14 cellular contexts compared by ENCODE assay signal in the genomic region with DNA sequence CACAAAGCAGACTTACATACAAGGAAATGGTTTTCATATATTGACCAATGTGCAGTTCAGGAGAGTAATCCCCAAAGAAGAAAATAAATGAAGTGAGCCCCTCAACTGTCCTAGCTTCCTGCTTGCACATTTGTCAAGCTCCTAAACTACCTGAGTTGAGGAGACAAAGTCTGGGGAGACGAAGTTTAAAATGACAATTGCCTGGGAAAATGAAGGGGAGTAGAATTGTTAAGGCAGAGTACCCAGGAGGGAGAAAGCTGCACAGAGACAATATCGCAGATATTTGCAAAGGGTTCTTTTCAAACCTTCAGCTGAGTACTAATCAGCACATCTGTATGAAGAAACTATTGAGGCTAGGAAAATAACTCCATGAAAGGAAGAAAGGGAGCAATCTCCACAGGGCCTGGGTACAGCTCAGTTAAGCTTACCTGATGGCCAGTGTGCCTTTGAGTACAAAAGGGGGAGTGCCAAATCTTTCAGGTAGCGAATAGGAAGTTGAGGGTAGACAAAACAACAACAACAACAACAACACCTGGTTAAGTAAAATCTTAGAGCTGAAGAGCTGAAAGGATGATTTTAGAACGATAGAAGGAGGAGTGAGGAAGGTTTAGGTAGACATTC.
A peak's percentile ranks its signal among the peaks of the same experiment; 100 is the strongest.
DNase-seq lines count a peak whose midpoint lies in the region; ATAC-seq and TF ChIP-seq lines count a peak whose summit lies in the region.
"Had no signal": no experiment of that assay in that cellular context is flagged by ENCODE, and none has a peak within 500 bp of the region (broad histone marks: within the 10 kb centered on the region; RNA-seq: fewer than 3 reads in every experiment).

No MANE protein-coding gene starts in this region.

- H3F3A ChIP-seq in GM23338 (replicated peaks; ENCODE audit: low read depth) = no peaks in the 10 kb centered on the region

- no peaks in the 10 kb centered on the region for H3K79me2 ChIP-seq in GM23338 (replicated peaks; ENCODE audit: insufficient read depth)

- no peaks in the 10 kb centered on the region; the same call in 2 of the 3 replicates for H3K9me3 Mint-ChIP-seq in GM23338
- no peaks in the 10 kb centered on the region for H3K9me3 Mint-ChIP-seq in endodermal cell

- H3K9ac ChIP-seq in endodermal cell (ENCODE audit: extremely low read depth, low read length, poor library complexity, severe bottlenecking) = no peak overlapping the region
- H3K9ac ChIP-seq: BLaER1 treated with 17β-estradiol and CSF1 and Interleukin-3, amounts not matched to agents 10 nM and 100 nM; GM23248 had no signal

- no peaks in the 10 kb centered on the region for H3K9me2 ChIP-seq in GM23338 (ENCODE audit: insufficient read depth)

- H3K36me3 Mint-ChIP-seq in GM23338 (ENCODE audit: low read depth) (peaks cover under 1% of the 10 kb centered on the region; the same call in 1 of the 3 replicates), endodermal cell (ENCODE audit: low read depth) (no peaks in the 10 kb centered on the region)
- H3K36me3 Mint-ChIP-seq: CD4-positive, CD25-positive, alpha-beta regulatory T cell had no signal

- H3K4me3 ChIP-seq in GM23338 (no peak overlapping the region), endodermal cell (ENCODE audit: low read length) (no peak overlapping the region), neuron (ENCODE audit: low read length) (no peak overlapping the region), tibial artery (no peak overlapping the region)
- H3K4me3 ChIP-seq: BLaER1 treated with 17β-estradiol and CSF1 and Interleukin-3, amounts not matched to agents 10 nM and 100 nM; GM23248; HAP-1 had no signal

- H4K20me1 ChIP-seq in GM23338 (replicated peaks; ENCODE audit: insufficient read depth) = no peaks in the 10 kb centered on the region
- H4K20me1 ChIP-seq: BLaER1 treated with 17β-estradiol and CSF1 and Interleukin-3, amounts not matched to agents 10 nM and 100 nM had no signal

- no peak overlapping the region for H3K4me3 Mint-ChIP-seq in GM23338
- H3K4me3 Mint-ChIP-seq in endodermal cell = no peak overlapping the region
- H3K4me3 Mint-ChIP-seq: CD4-positive, CD25-positive, alpha-beta regulatory T cell had no signal

- WGBS in endodermal cell (ENCODE audit: insufficient coverage in 1 of 2, insufficient read length in 1 of 2), 2 experiments = 82 to 83% methylated on average over 3 of the region's 4 CpGs

- 0 out of 2 replicates have a peak overlapping the region, but pooled peaks have one; percentile 4 for H3K4me2 ChIP-seq in GM23338
- H3K4me2 ChIP-seq: BLaER1 treated with 17β-estradiol and CSF1 and Interleukin-3, amounts not matched to agents 10 nM and 100 nM had no signal

- intact Hi-C loops in tibial artery (cut with DNase I; ENCODE audit: low total_unique reads) = no loop called here

- H3K36me3 ChIP-seq in GM23338 (ENCODE audit: insufficient read depth) = no peaks in the 10 kb centered on the region
- H3K36me3 ChIP-seq in endodermal cell (ENCODE audit: control insufficient read depth, insufficient read depth, low read length) = no peaks in the 10 kb centered on the region
- no peaks in the 10 kb centered on the region for H3K36me3 ChIP-seq in neuron (ENCODE audit: insufficient read depth, low read length)
- no peaks in the 10 kb centered on the region for H3K36me3 ChIP-seq in tibial artery
- H3K36me3 ChIP-seq: BLaER1 treated with 17β-estradiol and CSF1 and Interleukin-3, amounts not matched to agents 10 nM and 100 nM; HAP-1 had no signal

- H3K27me3 ChIP-seq in GM23338 (ENCODE audit: insufficient read depth) (no peaks in the 10 kb centered on the region), endodermal cell (ENCODE audit: control insufficient read depth, insufficient read depth, low read length, poor library complexity, severe bottlenecking) (no peaks in the 10 kb centered on the region), neuron (ENCODE audit: insufficient read depth, low read length) (no peaks in the 10 kb centered on the region), tibial artery (no peaks in the 10 kb centered on the region)
- H3K27me3 ChIP-seq: BLaER1 treated with 17β-estradiol and CSF1 and Interleukin-3, amounts not matched to agents 10 nM and 100 nM had no signal

- H3K4me1 ChIP-seq in GM23338 (ENCODE audit: insufficient read depth) = peaks cover 18% of the 10 kb centered on the region
- H3K4me1 ChIP-seq in endodermal cell (ENCODE audit: control insufficient read depth, insufficient read depth, low read length) = peaks cover 3% of the 10 kb centered on the region
- peaks cover 18% of the 10 kb centered on the region for H3K4me1 ChIP-seq in neuron (ENCODE audit: insufficient read depth, low read length)
- no peaks in the 10 kb centered on the region for H3K4me1 ChIP-seq in tibial artery
- H3K4me1 ChIP-seq: BLaER1 treated with 17β-estradiol and CSF1 and Interleukin-3, amounts not matched to agents 10 nM and 100 nM; HAP-1 had no signal

- ATAC-seq in GM23338 = peak; percentile 82

- H3K27me3 Mint-ChIP-seq in GM23338 (ENCODE audit: insufficient read depth, low read depth, poor library complexity) = no peaks in the 10 kb centered on the region
- H3K27me3 Mint-ChIP-seq in endodermal cell (ENCODE audit: insufficient read depth) = peaks cover 2% of the 10 kb centered on the region
- H3K27me3 Mint-ChIP-seq: CD4-positive, CD25-positive, alpha-beta regulatory T cell had no signal

- H3K4me1 Mint-ChIP-seq in GM23338 (peaks cover 30% of the 10 kb centered on the region), endodermal cell (peaks cover 22% of the 10 kb centered on the region)
- H3K4me1 Mint-ChIP-seq: CD4-positive, CD25-positive, alpha-beta regulatory T cell had no signal

- DNase-seq in GM23338 (ENCODE audit: low spot score) (peak; percentile 39), NCI-H69 (lab: John Stamatoyannopoulos, UW) (peak; percentile 6), endodermal cell (no peak), AG08396 (ENCODE audit: low spot score) (no peak), tibial artery (no peak), ureter (ENCODE audit: low spot score) (no peak)
- DNase-seq: 8988T; CD4-positive, CD25-positive, alpha-beta regulatory T cell; DMS53; GF-D8; GM23248 had no signal

- H2AFZ ChIP-seq in GM23338 (peak overlapping the region; percentile 4; the same call in 1 of the 2 replicates), neuron (ENCODE audit: low read depth, low read length) (peak overlapping the region; percentile 26)
- H2AFZ ChIP-seq: GM23248 had no signal

- H3K27ac ChIP-seq in GM23338 (ENCODE audit: low read depth) = peak overlapping the region; percentile 17; the same call in 1 of the 2 replicates
- no peak overlapping the region for H3K27ac ChIP-seq in endodermal cell (ENCODE audit: low read depth, low read length)
- H3K27ac ChIP-seq in tibial artery = no peak overlapping the region
- H3K27ac ChIP-seq: BLaER1 treated with 17β-estradiol and CSF1 and Interleukin-3, amounts not matched to agents 10 nM and 100 nM; GM23248 had no signal

- TF ChIP-seq CTCF in GM23338 (conservative IDR thresholded peaks at IDR 0.05; ENCODE audit: low read depth in 2 of 2) = no peak
- no peak for TF ChIP-seq CTCF in endodermal cell (conservative IDR thresholded peaks at IDR 0.05)
- no peak for TF ChIP-seq CTCF in tibial artery (IDR thresholded peaks at IDR 0.05)

- peak overlapping the region; percentile 68 for H3K27ac Mint-ChIP-seq in GM23338
- H3K27ac Mint-ChIP-seq in endodermal cell = peak overlapping the region; percentile 23

- H3K9me3 ChIP-seq in endodermal cell (ENCODE audit: control insufficient read depth, low read length) (no peaks in the 10 kb centered on the region), neuron (ENCODE audit: low read length) (no peaks in the 10 kb centered on the region), tibial artery (no peaks in the 10 kb centered on the region)
- H3K9me3 ChIP-seq: BLaER1 treated with 17β-estradiol and CSF1 and Interleukin-3, amounts not matched to agents 10 nM and 100 nM; HAP-1 had no signal

Comparison
In these comparisons a context has a peak if more than half of its experiments do, and no peak if none do; other contexts are left out.
1. DNase-seq: peak in GM23338 (single experiment) and NCI-H69 (single experiment); none in endodermal cell (single experiment), AG08396 (single experiment), tibial artery (0 of 2) and ureter (single experiment).